ENCODE assay signal across 8 cellular contexts in genomic region chr19:50025022-50025793, GRCh38. TPM values are rescaled to one million over a fixed set of nuclear protein-coding genes. Genes with fewer than 3 reads are reported as not detected.
DNase-seq lines count a peak whose midpoint lies in the region; ATAC-seq, FAIRE-seq and TF ChIP-seq lines count a peak whose summit lies in the region.

VRK3 (minus strand) TSS chr19:50025372; CDS start chr19:50016162, 9,210 bp downstream.

- POLR2A ChIA-PET in BJ (lab: Charles Lee), result no interaction called here

- H3K27ac ChIP-seq in cingulate gyrus (ENCODE audit: low read depth, low read length), result peak within 1 kb of the TSS; percentile 83

- no peaks in the 10 kb centered on the region for H3K27me3 ChIP-seq in BJ (ENCODE audit: control insufficient read depth, insufficient read depth, low read length)
- no peaks in the 10 kb centered on the region for H3K27me3 ChIP-seq in kidney epithelial cell (ENCODE audit: control insufficient read depth, insufficient read depth, low read length)

- H3K4me3 ChIP-seq in BJ (ENCODE audit: low read depth, low read length) (peak within 1 kb of the TSS; percentile 93), kidney epithelial cell (ENCODE audit: low read depth, low read length) (peak within 1 kb of the TSS; percentile 96)

- H3K36me3 ChIP-seq in BJ (ENCODE audit: control insufficient read depth, insufficient read depth, low read length), result peaks cover 2% of the 10 kb centered on the region; the same call in 1 of the 2 replicates
- H3K36me3 ChIP-seq in kidney epithelial cell (ENCODE audit: control insufficient read depth, insufficient read depth, low read length), result no peaks in the 10 kb centered on the region

- CTCF ChIA-PET in BJ (lab: Yijun Ruan, JAX), result no interaction called here

- peak; percentile 64 for ATAC-seq in HG03457 (IDR thresholded peaks at IDR 0.05; ENCODE audit: unreplicated experiment)

- TF ChIP-seq CTCF in BJ (IDR thresholded peaks at IDR 0.05; ENCODE audit: insufficient read depth, low read depth, low read length) (peak; percentile 26; the same call in 1 of the 2 replicates), kidney epithelial cell (IDR thresholded peaks at IDR 0.05; ENCODE audit: insufficient read depth, low read length, poor library complexity, severe bottlenecking) (no peak)

- DNase-seq in BJ (ENCODE audit: low read depth), result peak; percentile 100
- DNase-seq in GM19239 (ENCODE audit: insufficient read length, low spot score), result peak; percentile 77
- peak; percentile 99 for DNase-seq in NCI-H524 treated with DMSO at 0.1 percent for 48 hours (lab: John Stamatoyannopoulos, UW)
- DNase-seq in activated CD4-positive, alpha-beta T cell treated with anti-CD3 and anti-CD28 coated beads for 4 hours, result peak; percentile 97 to 98
- DNase-seq in kidney epithelial cell (ENCODE audit: low read depth), result peak; percentile 98
- peak; percentile 95 to 98 for DNase-seq in stimulated activated CD4-positive, alpha-beta T cell treated with anti-CD3 and anti-CD28 coated beads, Interleukin-15, amount 100 ng/mL, for 48 hours (ENCODE audit: low read depth in 2 of 2)

- peak; percentile 98 for FAIRE-seq in GM19239 (lab: Jason Lieb, UNC)

RNA-seq across cellular contexts. Expression of gene VRK3, which starts in this region (rescaled TPM):
- 29.5 and 34.1 TPM in 2 replicates for polyA plus RNA-seq in BJ (2011; rRNA removed)
- 16.0 and 18.6 TPM in 2 replicates for polyA minus RNA-seq in BJ (2011; rRNA and poly(A)+ RNA removed)
- total RNA-seq in kidney epithelial cell, result 20.5 and 43.4 TPM in 2 replicates

Comparison
In these comparisons a context has a peak if more than half of its experiments do, and no peak if none do; other contexts are left out.
1. Peak in every context shown above with its lines: DNase-seq, ATAC-seq, H3K4me3 ChIP-seq and H3K27ac ChIP-seq.